Comparison of ENCODE assay signal across 15 cellular contexts in the genomic region with DNA sequence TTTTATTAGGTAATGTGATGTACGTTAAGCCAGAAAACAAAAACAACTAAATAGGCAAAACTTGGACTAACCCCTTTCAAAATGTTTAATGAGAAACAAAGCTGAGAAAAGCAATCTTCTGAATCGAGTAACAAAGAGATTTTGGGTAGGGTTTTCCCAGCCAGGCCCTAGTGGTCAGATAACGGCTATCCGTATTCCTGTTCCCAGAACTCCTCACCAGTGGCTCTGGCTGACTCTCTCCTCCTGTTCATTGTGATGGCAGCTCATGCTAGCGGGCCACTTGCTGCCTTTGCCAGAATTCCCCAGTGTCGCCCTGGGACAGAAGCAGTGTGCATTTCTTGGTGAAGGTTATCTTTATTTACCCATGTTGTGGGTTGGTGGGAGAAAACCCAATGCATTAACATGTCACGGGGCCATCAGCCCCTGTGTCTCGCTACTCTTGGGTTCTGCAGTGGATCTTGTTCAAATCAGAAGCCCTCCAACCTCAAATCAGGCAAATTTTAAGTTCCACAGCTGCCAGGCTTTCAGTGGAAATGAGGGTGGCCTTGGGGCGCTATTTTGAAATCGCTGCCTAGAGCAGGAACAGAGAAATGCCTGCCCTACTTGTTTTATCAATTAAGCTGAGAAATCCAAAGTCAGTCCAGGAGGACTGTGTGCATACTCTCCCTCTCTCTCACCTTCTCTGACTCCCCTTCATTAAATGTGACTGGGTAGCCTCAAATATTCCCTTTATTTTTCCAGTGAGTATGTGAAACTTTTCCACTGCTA.
DNase-seq lines count a peak whose midpoint lies in the region; FAIRE-seq and TF ChIP-seq lines count a peak whose summit lies in the region.
"Had no signal": no experiment of that assay in that cellular context is flagged by ENCODE, and none has a peak within 500 bp of the region (broad histone marks: within the 10 kb centered on the region; RNA-seq: fewer than 3 reads in every experiment).

No MANE protein-coding gene starts in this region.

- 69% methylated on average over 10 of the region's 10 CpGs for WGBS in hepatocyte (ENCODE audit: low lambda C conversion rate, missing lambda C conversion rate)

- H3K9me3 ChIP-seq in astrocyte (ENCODE audit: insufficient read depth, low read depth, low read length) (no peaks in the 10 kb centered on the region), hepatocyte (ENCODE audit: low read depth) (no peaks in the 10 kb centered on the region)
- H3K9me3 ChIP-seq: Caco-2 had no signal

- H3K4me3 ChIP-seq in H7 (ENCODE audit: insufficient read depth, low read depth, low read length) (no peak overlapping the region), astrocyte (ENCODE audit: insufficient read depth, low read depth, low read length) (no peak overlapping the region), hepatocyte (no peak overlapping the region)

- no peaks in the 10 kb centered on the region for H3K36me3 Mint-ChIP-seq in astrocyte (ENCODE audit: low read depth, unreplicated experiment)
- H3K36me3 Mint-ChIP-seq: stimulated activated naive B cell treated with anti-CD40 and anti-IgM and Interleukin-4, amounts not matched to agents 10 μg/mL and 1 μg/mL and 100 μg/mL, for 72 hours had no signal

- H3K27me3 ChIP-seq in H7 (ENCODE audit: control insufficient read depth, insufficient read depth, low read length): no peaks in the 10 kb centered on the region
- H3K27me3 ChIP-seq in astrocyte (ENCODE audit: insufficient read depth, low read length): peaks cover 2% of the 10 kb centered on the region
- H3K27me3 ChIP-seq in hepatocyte: no peaks in the 10 kb centered on the region

- no peaks in the 10 kb centered on the region for H3K9me2 ChIP-seq in hepatocyte (replicated peaks; ENCODE audit: insufficient read depth)

- H3K4me3 Mint-ChIP-seq in astrocyte (ENCODE audit: unreplicated experiment): no peak overlapping the region
- H3K4me3 Mint-ChIP-seq: stimulated activated naive B cell treated with anti-CD40 and anti-IgM and Interleukin-4, amounts not matched to agents 10 μg/mL and 1 μg/mL and 100 μg/mL, for 72 hours had no signal

- TF ChIP-seq CTCF in astrocyte (IDR thresholded peaks at IDR 0.05; ENCODE audit: insufficient read depth, low read depth, low read length): no peak
- TF ChIP-seq CTCF in hepatocyte (IDR thresholded peaks at IDR 0.05; ENCODE audit: poor library complexity): no peak

- H3K4me2 ChIP-seq in astrocyte (ENCODE audit: low read length) (no peak overlapping the region), hepatocyte (peak overlapping the region; percentile 12)

- H3K9me3 Mint-ChIP-seq in astrocyte (ENCODE audit: unreplicated experiment): no peaks in the 10 kb centered on the region
- H3K9me3 Mint-ChIP-seq: stimulated activated naive B cell treated with anti-CD40 and anti-IgM and Interleukin-4, amounts not matched to agents 10 μg/mL and 1 μg/mL and 100 μg/mL, for 72 hours had no signal

- DNase-seq in H7: peak; percentile 34
- DNase-seq in astrocyte (ENCODE audit: low read depth): no peak
- DNase-seq in hepatocyte (ENCODE audit: low spot score): no peak
- peak; percentile 41 for DNase-seq in retina
- no peak for DNase-seq in T-helper 1 cell
- DNase-seq in NCI-H2107 (lab: John Stamatoyannopoulos, UW): no peak
- DNase-seq in hepatic stellate cell (ENCODE audit: low spot score): no peak
- DNase-seq in DMS153 (lab: John Stamatoyannopoulos, UW): no peak
- DNase-seq: activated gamma-delta T cell treated with Interleukin-2 at 50 U/mL for 16 hours; Caco-2; NCI-H1092; NCI-H345; OCI-M1; stimulated activated naive B cell treated with anti-CD40 and anti-IgM and Interleukin-4, amounts not matched to agents 10 μg/mL and 1 μg/mL and 100 μg/mL, for 72 hours had no signal

- peaks cover 3% of the 10 kb centered on the region for H3K4me1 Mint-ChIP-seq in astrocyte (ENCODE audit: low read depth, unreplicated experiment)
- H3K4me1 Mint-ChIP-seq: stimulated activated naive B cell treated with anti-CD40 and anti-IgM and Interleukin-4, amounts not matched to agents 10 μg/mL and 1 μg/mL and 100 μg/mL, for 72 hours had no signal

- H3K79me2 ChIP-seq in astrocyte (ENCODE audit: insufficient read depth, low read length) (no peaks in the 10 kb centered on the region), hepatocyte (no peaks in the 10 kb centered on the region)

- H3K27ac ChIP-seq in astrocyte (ENCODE audit: low read depth, low read length): no peak overlapping the region
- H3K27ac ChIP-seq in hepatocyte: peak overlapping the region; percentile 52

- H3K4me1 ChIP-seq in astrocyte (ENCODE audit: insufficient read depth, low read length) (no peaks in the 10 kb centered on the region), hepatocyte (ENCODE audit: insufficient read depth) (peaks cover 18% of the 10 kb centered on the region)
- H3K4me1 ChIP-seq: Caco-2 had no signal

- H2AFZ ChIP-seq in astrocyte (ENCODE audit: low read depth, low read length) (peak overlapping the region; percentile 9), hepatocyte (peak overlapping the region; percentile 42)

- no peak for FAIRE-seq in astrocyte (lab: Jason Lieb, UNC)
- FAIRE-seq: GM19239 had no signal

- H3K27me3 Mint-ChIP-seq in astrocyte (ENCODE audit: low read depth, unreplicated experiment): peaks cover 26% of the 10 kb centered on the region

- H3K27ac Mint-ChIP-seq in astrocyte (ENCODE audit: unreplicated experiment): no peak overlapping the region
- H3K27ac Mint-ChIP-seq: stimulated activated naive B cell treated with anti-CD40 and anti-IgM and Interleukin-4, amounts not matched to agents 10 μg/mL and 1 μg/mL and 100 μg/mL, for 72 hours had no signal

- H3K36me3 ChIP-seq in H7 (replicated peaks; ENCODE audit: control insufficient read depth, insufficient read depth, low read length) (no peaks in the 10 kb centered on the region), astrocyte (ENCODE audit: insufficient read depth, low read length) (no peaks in the 10 kb centered on the region), hepatocyte (replicated peaks; ENCODE audit: insufficient read depth, low read depth) (no peaks in the 10 kb centered on the region)

- H3K9ac ChIP-seq in astrocyte (ENCODE audit: low read length): no peak overlapping the region

- H4K20me1 ChIP-seq in astrocyte (ENCODE audit: insufficient read depth, low read length): no peaks in the 10 kb centered on the region
- H4K20me1 ChIP-seq in hepatocyte (ENCODE audit: insufficient read depth, poor library complexity, severe bottlenecking): no peaks in the 10 kb centered on the region

Comparison
In these comparisons a context has a peak if more than half of its experiments do, and no peak if none do; other contexts are left out.
1. DNase-seq: peak in H7 (single experiment) and retina (single experiment); none in astrocyte (single experiment), hepatocyte (single experiment), T-helper 1 cell (0 of 5), NCI-H2107 (single experiment), hepatic stellate cell (single experiment) and DMS153 (single experiment).